8 cellular contexts compared by ENCODE assay signal in genomic region chr15:40511093-40511471, GRCh38. TPM values are rescaled to one million over a fixed set of nuclear protein-coding genes. Genes with fewer than 3 reads are reported as not detected.
A peak's percentile ranks its signal among the peaks of the same experiment; 100 is the strongest.
DNase-seq lines count a peak whose midpoint lies in the region; ATAC-seq and TF ChIP-seq lines count a peak whose summit lies in the region.

No MANE protein-coding gene starts in this region.

- H3K27ac ChIP-seq in right lobe of liver (peak overlapping the region; percentile 34 to 77 (median 77)), tibial nerve (peak overlapping the region in 1 of 4 donors; percentile 53)

- intact Hi-C loops in MCF 10A (cut with micrococcal nuclease) (no loop called here), right lobe of liver (cut with DNase I) (no loop called here)

- H3K27ac Mint-ChIP-seq in MCF 10A (ENCODE audit: low read depth, unreplicated experiment), result no peak overlapping the region

- peak overlapping the region; percentile 67 for H3K4me3 Mint-ChIP-seq in MCF 10A (ENCODE audit: unreplicated experiment)

- no peak for TF ChIP-seq RAD21 in Ishikawa (IDR thresholded peaks at IDR 0.05; ENCODE audit: low read depth)

- TF ChIP-seq POLR2A in right lobe of liver (IDR thresholded peaks at IDR 0.05) (no peak), tibial nerve (IDR thresholded peaks at IDR 0.05) (no peak)

- H3K9me3 ChIP-seq in right lobe of liver, result no peaks in the 10 kb centered on the region
- no peaks in the 10 kb centered on the region for H3K9me3 ChIP-seq in tibial nerve

- H3K4me3 ChIP-seq in right lobe of liver (peak overlapping the region; percentile 45 to 64 (median 63)), tibial nerve (peak overlapping the region; percentile 35 to 69 (median 56))

- TF ChIP-seq EP300 in Ishikawa (IDR thresholded peaks at IDR 0.05; ENCODE audit: borderline replicate concordance) (no peak), tibial nerve (IDR thresholded peaks at IDR 0.05) (no peak)

- no peak for TF ChIP-seq CTCF in MCF 10A (IDR thresholded peaks at IDR 0.05; ENCODE audit: unreplicated experiment)
- no peak for TF ChIP-seq CTCF in right lobe of liver (IDR thresholded peaks at IDR 0.05)
- no peak for TF ChIP-seq CTCF in tibial nerve (IDR thresholded peaks at IDR 0.05)

- no peaks in the 10 kb centered on the region for H3K36me3 Mint-ChIP-seq in MCF 10A (ENCODE audit: insufficient read depth, unreplicated experiment)

- H3K27me3 ChIP-seq in right lobe of liver (no peaks in the 10 kb centered on the region), tibial nerve (no peaks in the 10 kb centered on the region)

- BruUV-seq in MCF 10A (replicated peaks; lab: Mats Ljungman, UMichigan), result no TSS peak

- POLR2A ChIA-PET in MCF 10A (lab: Yijun Ruan, JAX), result no interaction called here

- DNase-seq in MCF 10A (ENCODE audit: unreplicated experiment) (no peak), right lobe of liver (no peak), tibial nerve (ENCODE audit: low spot score in 2 of 2) (no peak), EL (no peak), NCI-H226 (no peak)
- no peak for DNase-seq in effector CD8-positive, alpha-beta T cell (lab: John Stamatoyannopoulos, UW)

- WGBS in right lobe of liver (ENCODE audit: insufficient coverage, low coverage, low lambda C conversion rate, missing lambda C conversion rate), result 4% methylated on average over 20 of the region's 22 CpGs
- WGBS in tibial nerve, 2 donors, result 23 to 38% methylated on average over 22 of the region's 22 CpGs

- H3K4me1 Mint-ChIP-seq in MCF 10A (ENCODE audit: insufficient read depth, unreplicated experiment), result peaks cover 9% of the 10 kb centered on the region

- CTCF ChIA-PET in MCF 10A (lab: Yijun Ruan, JAX), result no interaction called here

- H3K36me3 ChIP-seq in right lobe of liver (no peaks in the 10 kb centered on the region), tibial nerve (no peaks in the 10 kb centered on the region)

- H3K9me3 Mint-ChIP-seq in MCF 10A (ENCODE audit: unreplicated experiment), result no peaks in the 10 kb centered on the region

- ATAC-seq in GM19023 (IDR thresholded peaks at IDR 0.05; ENCODE audit: unreplicated experiment), result peak; percentile 53
- peak; percentile 11 to 32 (median 16) for ATAC-seq in right lobe of liver

- H3K4me1 ChIP-seq in right lobe of liver (peaks cover 0 to 12% (median 3%) of the 10 kb centered on the region in 4 donors), tibial nerve (peaks cover 0 to 30% (median 10%) of the 10 kb centered on the region in 4 donors)

- H3K27me3 Mint-ChIP-seq in MCF 10A (ENCODE audit: insufficient read depth, unreplicated experiment), result no peaks in the 10 kb centered on the region

TF ChIP-seq in Ishikawa, 13 proteins besides CTCF, POLR2A, EP300 and RAD21:
- TF ChIP-seq EGR1 (IDR thresholded peaks at IDR 0.05) (no peak), TAF1 (IDR thresholded peaks at IDR 0.05; ENCODE audit: low read depth) (no peak), CREB1 (IDR thresholded peaks at IDR 0.05; ENCODE audit: low read depth) (no peak), YY1 (IDR thresholded peaks at IDR 0.05; ENCODE audit: low read depth) (0 out of 2 replicates have a peak, but pooled peaks have one; percentile 9), REST (IDR thresholded peaks at IDR 0.05; ENCODE audit: low read depth) (no peak), TCF12 (IDR thresholded peaks at IDR 0.05; ENCODE audit: low read depth) (no peak)

RNA-seq across cellular contexts. Expression of gene CHST14, which starts 40.3 kb away (rescaled TPM):
- total RNA-seq in MCF 10A (2022) (5.8 and 7.3 TPM in 2 replicates), right lobe of liver (1 to 10 TPM; 2.9 to 5.7 (median 4.8) TPM), tibial nerve (10 to 100 TPM in 3 of 4 donors, 1 to 10 TPM in 1; 5.7 to 27.8 (median 15.4) TPM)

RNA-seq across cellular contexts. Expression of gene CCDC32, which starts 53.8 kb away (rescaled TPM):
- total RNA-seq in MCF 10A (2022) (17.9 and 18.1 TPM in 2 replicates), right lobe of liver (10 to 100 TPM in 3 of 6 experiments, 1 to 10 TPM in 3; 6.4 to 12.3 (median 9.9) TPM), tibial nerve (10 to 100 TPM; 21.6 to 43.9 (median 33.0) TPM)

RNA-seq across cellular contexts. Expression of gene RPUSD2, which starts 58.0 kb away (rescaled TPM):
- total RNA-seq in MCF 10A (2022), result 13.4 and 13.9 TPM in 2 replicates
- 1 to 10 TPM; 4.7 to 7.4 (median 6.1) TPM for total RNA-seq in right lobe of liver
- total RNA-seq in tibial nerve, result 10 to 100 TPM in 1 of 4 donors, 1 to 10 TPM in 3; 4.3 to 11.4 (median 8.3) TPM
